8 cellular contexts compared by ENCODE assay signal in genomic region chr16:79600636-79601091, GRCh38. TPM values are rescaled to one million over a fixed set of nuclear protein-coding genes. Genes with fewer than 3 reads are reported as not detected.
DNase-seq lines count a peak whose midpoint lies in the region; ATAC-seq and TF ChIP-seq lines count a peak whose summit lies in the region.

Gene MAF, minus strand, starts transcription at chr16:79600737. Its CDS starts 835 bp downstream, at chr16:79599902.

- peaks cover 45% of the 10 kb centered on the region for H3F3A ChIP-seq in MM.1S (ENCODE audit: insufficient read depth, low read length)

- H4K20me1 ChIP-seq in MM.1S (ENCODE audit: insufficient read depth, low read length) (0 out of 2 replicates have a peak, but pooled peaks cover 4% of the 10 kb centered on the region), osteoblast (ENCODE audit: insufficient read depth, low read length) (no peaks in the 10 kb centered on the region)

- peak within 1 kb of the TSS; percentile 93 for H3K27ac ChIP-seq in MM.1S (ENCODE audit: low read length)
- peak within 1 kb of the TSS; percentile 71 for H3K27ac ChIP-seq in cardiac muscle cell
- peak within 1 kb of the TSS; percentile 58 for H3K27ac ChIP-seq in osteoblast (ENCODE audit: low read depth, low read length)
- H3K27ac ChIP-seq in substantia nigra (ENCODE audit: low read depth, low read length, poor library complexity, severe bottlenecking) = peak within 1 kb of the TSS; percentile 90

- H3K9ac ChIP-seq in MM.1S (ENCODE audit: low read length) = peak within 1 kb of the TSS; percentile 96

- H3K4me2 ChIP-seq in MM.1S (ENCODE audit: low read depth, low read length) (peak within 1 kb of the TSS; percentile 91), osteoblast (ENCODE audit: insufficient read depth, low read length) (peak within 1 kb of the TSS; percentile 96)

- H3K36me3 ChIP-seq in MM.1S (replicated peaks; ENCODE audit: insufficient read depth, low read length) (0 out of 2 replicates have a peak, but pooled peaks cover 7% of the 10 kb centered on the region), cardiac muscle cell (no peaks in the 10 kb centered on the region), osteoblast (ENCODE audit: insufficient read depth, low read length) (no peaks in the 10 kb centered on the region)

- H2AFZ ChIP-seq in MM.1S (ENCODE audit: low read length) (no peak within 1 kb of the TSS), osteoblast (ENCODE audit: low read length) (peak within 1 kb of the TSS; percentile 84)

- peak within 1 kb of the TSS; percentile 78 for H3K4me3 ChIP-seq in MM.1S (ENCODE audit: low read length)
- peak within 1 kb of the TSS; percentile 42 for H3K4me3 ChIP-seq in cardiac muscle cell
- H3K4me3 ChIP-seq in osteoblast (ENCODE audit: insufficient read depth, low read length) = peak within 1 kb of the TSS; percentile 83

- no peak for ATAC-seq in HG03378 (IDR thresholded peaks at IDR 0.05; ENCODE audit: unreplicated experiment)

- H3K27me3 ChIP-seq in MM.1S (replicated peaks; ENCODE audit: insufficient read depth, low read length) = no peaks in the 10 kb centered on the region
- peaks cover 2% of the 10 kb centered on the region for H3K27me3 ChIP-seq in cardiac muscle cell
- H3K27me3 ChIP-seq in osteoblast (ENCODE audit: insufficient read depth, low read length) = peaks cover 11% of the 10 kb centered on the region

- H3K79me2 ChIP-seq in MM.1S (ENCODE audit: low read length) (peaks cover 59% of the 10 kb centered on the region), osteoblast (ENCODE audit: insufficient read depth, low read length) (peaks cover 2% of the 10 kb centered on the region)

- POLR2A ChIA-PET in GM10248 (lab: Yijun Ruan, JAX) = no interaction called here

- TF ChIP-seq CTCF in GM10248 (IDR thresholded peaks at IDR 0.05; ENCODE audit: control extremely low read depth, extremely low read depth, low read depth, missing control alignments) = no peak
- TF ChIP-seq CTCF in MM.1S (IDR thresholded peaks at IDR 0.05; ENCODE audit: low read length) = no peak
- TF ChIP-seq CTCF in cardiac muscle cell (IDR thresholded peaks at IDR 0.05; ENCODE audit: low read depth, low read length) = no peak
- no peak for TF ChIP-seq CTCF in osteoblast (IDR thresholded peaks at IDR 0.05; ENCODE audit: extremely low read depth, low read depth, low read length)

- DNase-seq in GM10248 (ENCODE audit: extremely low spot score) = peak; percentile 22
- peak; percentile 94 for DNase-seq in MM.1S
- DNase-seq in T-helper 2 cell = peak; percentile 70 to 98 (median 87)
- peak; percentile 91 for DNase-seq in amniotic epithelial cell (ENCODE audit: low read depth)
- peak; percentile 79 to 92 for DNase-seq in cardiac muscle cell (ENCODE audit: low read depth in 1 of 2, low spot score in 1 of 2)
- peak; percentile 99 for DNase-seq in osteoblast (ENCODE audit: insufficient read length, low spot score, missing footprints)
- DNase-seq in substantia nigra (lab: John Stamatoyannopoulos, UW) = peak; percentile 47 to 95 (median 82)

- H3K9me2 ChIP-seq in MM.1S (replicated peaks; ENCODE audit: insufficient read depth, low read length) = no peaks in the 10 kb centered on the region

- H3K9me3 ChIP-seq in MM.1S (replicated peaks; ENCODE audit: insufficient read depth, low read length) (no peaks in the 10 kb centered on the region), cardiac muscle cell (ENCODE audit: low read depth) (no peaks in the 10 kb centered on the region), osteoblast (ENCODE audit: low read depth, low read length) (no peaks in the 10 kb centered on the region)

- CTCF ChIA-PET in GM10248 (lab: Yijun Ruan, JAX) = interaction anchor here (1.4 to 2.3 kb wide), 2 partner anchors 21 to 42 kb away, joined by 3 to 7 read pairs; no protein-coding TSS in a partner anchor

- no peaks in the 10 kb centered on the region for H3K4me1 ChIP-seq in MM.1S (ENCODE audit: low read length)
- peaks cover 12% of the 10 kb centered on the region for H3K4me1 ChIP-seq in cardiac muscle cell (ENCODE audit: low read depth)
- H3K4me1 ChIP-seq in osteoblast (ENCODE audit: insufficient read depth, low read length) = peaks cover 10% of the 10 kb centered on the region

RNA-seq across cellular contexts. Expression of gene MAF, which starts in this region (rescaled TPM):
- total RNA-seq in cardiac muscle cell (18.7 and 21.5 TPM in 2 replicates), osteoblast (31.8 and 40.2 TPM in 2 replicates)
- 3.7 and 5.9 TPM in 2 replicates for polyA plus RNA-seq in cardiac muscle cell

Comparison
In these comparisons a context has a peak if more than half of its experiments do, and no peak if none do; other contexts are left out.
1. DNase-seq: peak in every context shown above with its lines; median percentile 99 in osteoblast; 94 in MM.1S; 91 in amniotic epithelial cell; 87 in T-helper 2 cell; 86 in cardiac muscle cell; 82 in substantia nigra; 22 in GM10248.